In genomic region chr9:13598738-13599137, GRCh38 we compare ENCODE assay signal across 23 cellular contexts.
A peak's percentile ranks its signal among the peaks of the same experiment; 100 is the strongest.
DNase-seq lines count a peak whose midpoint lies in the region; ATAC-seq, FAIRE-seq and TF ChIP-seq lines count a peak whose summit lies in the region.
"Had no signal": no experiment of that assay in that cellular context is flagged by ENCODE, and none has a peak within 500 bp of the region (broad histone marks: within the 10 kb centered on the region; RNA-seq: fewer than 3 reads in every experiment).

No MANE protein-coding gene starts in this region.

- no peaks in the 10 kb centered on the region for H3K36me3 ChIP-seq in astrocyte (ENCODE audit: insufficient read depth, low read length)
- H3K36me3 ChIP-seq in heart left ventricle, result no peaks in the 10 kb centered on the region
- H3K36me3 ChIP-seq: MG63, SJCRH30 had no signal

- H3K4me2 ChIP-seq in astrocyte (ENCODE audit: low read length), result no peak overlapping the region

- no peak for FAIRE-seq in astrocyte (lab: Jason Lieb, UNC)
- FAIRE-seq: G401.6, H1, RCC 7860 had no signal

- TF ChIP-seq POLR2A in heart left ventricle (IDR thresholded peaks at IDR 0.05), result no peak

- H3K9ac ChIP-seq in astrocyte (ENCODE audit: low read length), result no peak overlapping the region

- no peak overlapping the region for H2AFZ ChIP-seq in astrocyte (ENCODE audit: low read depth, low read length)

- H3K4me1 ChIP-seq in astrocyte (ENCODE audit: insufficient read depth, low read length), result no peaks in the 10 kb centered on the region
- peaks cover 0 to 19% (median 0%) of the 10 kb centered on the region in 12 donors for H3K4me1 ChIP-seq in heart left ventricle
- H3K4me1 ChIP-seq: Caco-2, SJCRH30 had no signal

- H3K27me3 Mint-ChIP-seq in astrocyte (ENCODE audit: low read depth, unreplicated experiment), result no peaks in the 10 kb centered on the region
- H3K27me3 Mint-ChIP-seq: B cell had no signal

- no peaks in the 10 kb centered on the region for H3K79me2 ChIP-seq in astrocyte (ENCODE audit: insufficient read depth, low read length)

- H3K9me3 ChIP-seq in astrocyte (ENCODE audit: insufficient read depth, low read depth, low read length), result no peaks in the 10 kb centered on the region
- peaks cover 0 to 11% (median 0%) of the 10 kb centered on the region in 12 donors for H3K9me3 ChIP-seq in heart left ventricle
- H3K9me3 ChIP-seq: Caco-2, MG63 had no signal

- ATAC-seq in SK-N-SH treated with all-trans-retinoic acid at 6 μM for 48 hours (peak; percentile 90), heart left ventricle (peak; percentile 53 to 80 (median 65)), GM21619 (IDR thresholded peaks at IDR 0.05; ENCODE audit: unreplicated experiment) (no peak), GM19455 (IDR thresholded peaks at IDR 0.05; ENCODE audit: unreplicated experiment) (no peak)
- ATAC-seq: CD8-positive, alpha-beta T cell; HCT116 had no signal

- no peak overlapping the region for H3K27ac Mint-ChIP-seq in astrocyte (ENCODE audit: unreplicated experiment)
- H3K27ac Mint-ChIP-seq: B cell; CD8-positive, alpha-beta T cell had no signal

- DNase-seq in astrocyte (ENCODE audit: low read depth), result peak; percentile 47
- no peak for DNase-seq in heart left ventricle
- peak; percentile 5 for DNase-seq in retinal pigment epithelial cell (ENCODE audit: low read depth)
- no peak for DNase-seq in NCI-H1436 treated with DMSO at 0.1 percent for 48 hours (lab: John Stamatoyannopoulos, UW)
- DNase-seq: Caco-2; CD8-positive, alpha-beta T cell; KBM-7; MG63; NCI-H1105 treated with DMSO at 0.1 percent for 48 hours; NCI-H1694; NCI-H2029 treated with DMSO at 0.1 percent for 48 hours; NCI-H2227 treated with DMSO at 0.1 percent for 48 hours; NCI-H526 treated with DMSO at 0.1 percent for 48 hours; SJCRH30 had no signal

- H3K4me1 Mint-ChIP-seq in astrocyte (ENCODE audit: low read depth, unreplicated experiment), result peaks cover 10% of the 10 kb centered on the region
- H3K4me1 Mint-ChIP-seq: B cell had no signal

- TF ChIP-seq CTCF in astrocyte (IDR thresholded peaks at IDR 0.05; ENCODE audit: insufficient read depth, low read depth, low read length) (no peak), heart left ventricle (IDR thresholded peaks at IDR 0.05) (no peak), retinal pigment epithelial cell (conservative IDR thresholded peaks at IDR 0.05; ENCODE audit: low read depth, low read length) (no peak)

- H3K4me3 Mint-ChIP-seq in astrocyte (ENCODE audit: unreplicated experiment), result no peak overlapping the region
- H3K4me3 Mint-ChIP-seq: B cell; CD8-positive, alpha-beta T cell had no signal

- H4K20me1 ChIP-seq in astrocyte (ENCODE audit: insufficient read depth, low read length), result no peaks in the 10 kb centered on the region

- no peaks in the 10 kb centered on the region for H3K36me3 Mint-ChIP-seq in astrocyte (ENCODE audit: low read depth, unreplicated experiment)
- H3K36me3 Mint-ChIP-seq: CD8-positive, alpha-beta T cell had no signal

- no peak overlapping the region for H3K27ac ChIP-seq in astrocyte (ENCODE audit: low read depth, low read length)
- peak overlapping the region in 1 of 12 donors; percentile 22 for H3K27ac ChIP-seq in heart left ventricle
- H3K27ac ChIP-seq: C4-2B, SJCRH30 had no signal

- H3K4me3 ChIP-seq in astrocyte (ENCODE audit: insufficient read depth, low read depth, low read length), result no peak overlapping the region
- no peak overlapping the region for H3K4me3 ChIP-seq in heart left ventricle
- no peak overlapping the region for H3K4me3 ChIP-seq in retinal pigment epithelial cell (ENCODE audit: low read length)
- H3K4me3 ChIP-seq: MG63, SJCRH30 had no signal

- H3K27me3 ChIP-seq in astrocyte (ENCODE audit: insufficient read depth, low read length) (no peaks in the 10 kb centered on the region), heart left ventricle (no peaks in the 10 kb centered on the region)
- H3K27me3 ChIP-seq: MG63, SJCRH30 had no signal

- intact Hi-C loops in heart left ventricle (cut with DNase I), result no loop called here

- H3K9me3 Mint-ChIP-seq in astrocyte (ENCODE audit: unreplicated experiment), result no peaks in the 10 kb centered on the region

TF ChIP-seq in SK-N-SH treated with all-trans-retinoic acid at 6 μM for 48 hours, 23 proteins besides CTCF, POLR2A, EP300 and RAD21:
- TF ChIP-seq, protein P1, sequence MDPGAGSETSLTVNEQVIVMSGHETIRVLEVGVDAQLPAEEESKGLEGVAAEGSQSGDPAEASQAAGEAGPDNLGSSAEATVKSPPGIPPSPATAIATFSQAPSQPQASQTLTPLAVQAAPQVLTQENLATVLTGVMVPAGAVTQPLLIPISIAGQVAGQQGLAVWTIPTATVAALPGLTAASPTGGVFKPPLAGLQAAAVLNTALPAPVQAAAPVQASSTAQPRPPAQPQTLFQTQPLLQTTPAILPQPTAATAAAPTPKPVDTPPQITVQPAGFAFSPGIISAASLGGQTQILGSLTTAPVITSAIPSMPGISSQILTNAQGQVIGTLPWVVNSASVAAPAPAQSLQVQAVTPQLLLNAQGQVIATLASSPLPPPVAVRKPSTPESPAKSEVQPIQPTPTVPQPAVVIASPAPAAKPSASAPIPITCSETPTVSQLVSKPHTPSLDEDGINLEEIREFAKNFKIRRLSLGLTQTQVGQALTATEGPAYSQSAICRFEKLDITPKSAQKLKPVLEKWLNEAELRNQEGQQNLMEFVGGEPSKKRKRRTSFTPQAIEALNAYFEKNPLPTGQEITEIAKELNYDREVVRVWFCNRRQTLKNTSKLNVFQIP (CRISPR knock-in tag; IDR thresholded peaks at IDR 0.05; ENCODE audit: borderline replicate concordance, low read depth), result no peak
- peak; percentile 68 for TF ChIP-seq ISL1 (CRISPR knock-in tag; IDR thresholded peaks at IDR 0.05)
- no peak for TF ChIP-seq ESRRG (CRISPR knock-in tag; IDR thresholded peaks at IDR 0.05)
- TF ChIP-seq ZNF70 (CRISPR knock-in tag; IDR thresholded peaks at IDR 0.05), result no peak
- TF ChIP-seq TSHZ2 (CRISPR knock-in tag; IDR thresholded peaks at IDR 0.05), result no peak

Comparison
In these comparisons a context has a peak if more than half of its experiments do, and no peak if none do; other contexts are left out.
1. ATAC-seq: peak in SK-N-SH treated with all-trans-retinoic acid at 6 μM for 48 hours (single experiment) and heart left ventricle (4 of 4); none in GM21619 (single experiment) and GM19455 (single experiment).
2. DNase-seq: peak in astrocyte (single experiment) and retinal pigment epithelial cell (single experiment); none in heart left ventricle (0 of 5) and NCI-H1436 treated with DMSO at 0.1 percent for 48 hours (single experiment).